1 cellular context compared by ENCODE assay signal in the genomic region with DNA sequence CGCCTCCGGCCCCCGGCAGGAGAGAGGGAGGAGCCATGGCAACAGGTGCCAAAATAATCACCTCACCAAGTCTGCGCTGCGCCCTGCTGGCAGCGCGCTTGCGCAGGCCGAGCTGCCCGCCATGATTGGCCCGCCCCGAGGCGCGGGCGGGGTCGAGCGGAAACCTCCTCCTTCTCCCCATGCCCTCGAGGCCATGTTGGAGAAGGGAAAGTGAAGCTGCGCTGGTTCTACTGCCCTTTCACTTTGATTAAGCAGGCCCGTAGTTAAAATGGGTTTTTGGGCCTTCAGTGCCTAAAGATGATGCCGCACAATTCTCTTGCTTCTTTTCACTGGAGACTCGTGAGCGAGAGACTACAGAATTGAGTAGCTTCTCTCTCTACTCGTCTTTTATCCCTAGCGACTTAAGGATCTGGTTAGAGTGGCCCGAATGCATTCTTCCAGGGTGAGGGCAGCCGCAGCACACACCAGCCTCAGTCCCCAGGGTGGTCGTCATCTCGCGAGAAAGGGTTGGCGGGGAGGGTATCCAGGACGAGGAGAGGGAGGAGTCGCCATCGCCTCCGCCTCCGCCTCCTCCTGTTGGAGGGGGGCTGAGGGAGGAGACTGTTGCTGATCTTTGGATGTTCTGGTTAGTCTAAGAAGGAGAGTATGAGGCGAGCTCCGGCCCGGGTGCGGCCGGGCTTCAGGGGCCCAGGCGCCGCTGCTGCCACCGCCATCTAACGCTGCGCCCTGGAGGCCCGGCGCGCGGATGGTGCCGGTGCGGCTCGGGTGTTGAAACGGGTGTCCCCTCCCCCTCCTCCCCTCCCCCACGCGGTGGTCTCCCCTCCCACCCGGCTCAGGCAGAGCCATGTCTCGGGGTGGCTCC.
TF ChIP-seq lines count a peak whose summit lies in the region.

A gene with protein sequence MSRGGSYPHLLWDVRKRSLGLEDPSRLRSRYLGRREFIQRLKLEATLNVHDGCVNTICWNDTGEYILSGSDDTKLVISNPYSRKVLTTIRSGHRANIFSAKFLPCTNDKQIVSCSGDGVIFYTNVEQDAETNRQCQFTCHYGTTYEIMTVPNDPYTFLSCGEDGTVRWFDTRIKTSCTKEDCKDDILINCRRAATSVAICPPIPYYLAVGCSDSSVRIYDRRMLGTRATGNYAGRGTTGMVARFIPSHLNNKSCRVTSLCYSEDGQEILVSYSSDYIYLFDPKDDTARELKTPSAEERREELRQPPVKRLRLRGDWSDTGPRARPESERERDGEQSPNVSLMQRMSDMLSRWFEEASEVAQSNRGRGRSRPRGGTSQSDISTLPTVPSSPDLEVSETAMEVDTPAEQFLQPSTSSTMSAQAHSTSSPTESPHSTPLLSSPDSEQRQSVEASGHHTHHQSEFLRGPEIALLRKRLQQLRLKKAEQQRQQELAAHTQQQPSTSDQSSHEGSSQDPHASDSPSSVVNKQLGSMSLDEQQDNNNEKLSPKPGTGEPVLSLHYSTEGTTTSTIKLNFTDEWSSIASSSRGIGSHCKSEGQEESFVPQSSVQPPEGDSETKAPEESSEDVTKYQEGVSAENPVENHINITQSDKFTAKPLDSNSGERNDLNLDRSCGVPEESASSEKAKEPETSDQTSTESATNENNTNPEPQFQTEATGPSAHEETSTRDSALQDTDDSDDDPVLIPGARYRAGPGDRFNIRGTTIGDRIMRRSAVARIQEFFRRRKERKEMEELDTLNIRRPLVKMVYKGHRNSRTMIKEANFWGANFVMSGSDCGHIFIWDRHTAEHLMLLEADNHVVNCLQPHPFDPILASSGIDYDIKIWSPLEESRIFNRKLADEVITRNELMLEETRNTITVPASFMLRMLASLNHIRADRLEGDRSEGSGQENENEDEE (plus strand): TSS at position 616 of the 862 bp plus-strand sequence. CDS start 229 bp downstream, at position 845.

TF ChIP-seq in HepG2, 621 proteins besides CTCF, POLR2A, EP300 and RAD21 (continued from another document and continues in another):
- TF ChIP-seq, protein P1, sequence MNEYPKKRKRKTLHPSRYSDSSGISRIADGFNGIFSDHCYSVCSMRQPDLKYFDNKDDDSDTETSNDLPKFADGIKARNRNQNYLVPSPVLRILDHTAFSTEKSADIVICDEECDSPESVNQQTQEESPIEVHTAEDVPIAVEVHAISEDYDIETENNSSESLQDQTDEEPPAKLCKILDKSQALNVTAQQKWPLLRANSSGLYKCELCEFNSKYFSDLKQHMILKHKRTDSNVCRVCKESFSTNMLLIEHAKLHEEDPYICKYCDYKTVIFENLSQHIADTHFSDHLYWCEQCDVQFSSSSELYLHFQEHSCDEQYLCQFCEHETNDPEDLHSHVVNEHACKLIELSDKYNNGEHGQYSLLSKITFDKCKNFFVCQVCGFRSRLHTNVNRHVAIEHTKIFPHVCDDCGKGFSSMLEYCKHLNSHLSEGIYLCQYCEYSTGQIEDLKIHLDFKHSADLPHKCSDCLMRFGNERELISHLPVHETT (CRISPR knock-in tag; conservative IDR thresholded peaks at IDR 0.05), result peak; percentile 83
- TF ChIP-seq MIXL1 (CRISPR knock-in tag; IDR thresholded peaks at IDR 0.05), result peak; percentile 67
- TF ChIP-seq, protein P2, sequence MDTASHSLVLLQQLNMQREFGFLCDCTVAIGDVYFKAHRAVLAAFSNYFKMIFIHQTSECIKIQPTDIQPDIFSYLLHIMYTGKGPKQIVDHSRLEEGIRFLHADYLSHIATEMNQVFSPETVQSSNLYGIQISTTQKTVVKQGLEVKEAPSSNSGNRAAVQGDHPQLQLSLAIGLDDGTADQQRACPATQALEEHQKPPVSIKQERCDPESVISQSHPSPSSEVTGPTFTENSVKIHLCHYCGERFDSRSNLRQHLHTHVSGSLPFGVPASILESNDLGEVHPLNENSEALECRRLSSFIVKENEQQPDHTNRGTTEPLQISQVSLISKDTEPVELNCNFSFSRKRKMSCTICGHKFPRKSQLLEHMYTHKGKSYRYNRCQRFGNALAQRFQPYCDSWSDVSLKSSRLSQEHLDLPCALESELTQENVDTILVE (CRISPR knock-in tag; IDR thresholded peaks at IDR 0.05), result peak; percentile 4; the same call in 1 of the 2 replicates
- TF ChIP-seq RFX1 (IDR thresholded peaks at IDR 0.05), result peak; percentile 98
- TF ChIP-seq MAFK (conservative IDR thresholded peaks at IDR 0.05 in 1 of 2, IDR thresholded peaks at IDR 0.05 in 1 of 2; ENCODE audit: low read length in 2 of 2), result no peak
- no peak; the same call in none of the 2 replicates for TF ChIP-seq RARA (CRISPR knock-in tag; IDR thresholded peaks at IDR 0.05)
- TF ChIP-seq, protein P3, sequence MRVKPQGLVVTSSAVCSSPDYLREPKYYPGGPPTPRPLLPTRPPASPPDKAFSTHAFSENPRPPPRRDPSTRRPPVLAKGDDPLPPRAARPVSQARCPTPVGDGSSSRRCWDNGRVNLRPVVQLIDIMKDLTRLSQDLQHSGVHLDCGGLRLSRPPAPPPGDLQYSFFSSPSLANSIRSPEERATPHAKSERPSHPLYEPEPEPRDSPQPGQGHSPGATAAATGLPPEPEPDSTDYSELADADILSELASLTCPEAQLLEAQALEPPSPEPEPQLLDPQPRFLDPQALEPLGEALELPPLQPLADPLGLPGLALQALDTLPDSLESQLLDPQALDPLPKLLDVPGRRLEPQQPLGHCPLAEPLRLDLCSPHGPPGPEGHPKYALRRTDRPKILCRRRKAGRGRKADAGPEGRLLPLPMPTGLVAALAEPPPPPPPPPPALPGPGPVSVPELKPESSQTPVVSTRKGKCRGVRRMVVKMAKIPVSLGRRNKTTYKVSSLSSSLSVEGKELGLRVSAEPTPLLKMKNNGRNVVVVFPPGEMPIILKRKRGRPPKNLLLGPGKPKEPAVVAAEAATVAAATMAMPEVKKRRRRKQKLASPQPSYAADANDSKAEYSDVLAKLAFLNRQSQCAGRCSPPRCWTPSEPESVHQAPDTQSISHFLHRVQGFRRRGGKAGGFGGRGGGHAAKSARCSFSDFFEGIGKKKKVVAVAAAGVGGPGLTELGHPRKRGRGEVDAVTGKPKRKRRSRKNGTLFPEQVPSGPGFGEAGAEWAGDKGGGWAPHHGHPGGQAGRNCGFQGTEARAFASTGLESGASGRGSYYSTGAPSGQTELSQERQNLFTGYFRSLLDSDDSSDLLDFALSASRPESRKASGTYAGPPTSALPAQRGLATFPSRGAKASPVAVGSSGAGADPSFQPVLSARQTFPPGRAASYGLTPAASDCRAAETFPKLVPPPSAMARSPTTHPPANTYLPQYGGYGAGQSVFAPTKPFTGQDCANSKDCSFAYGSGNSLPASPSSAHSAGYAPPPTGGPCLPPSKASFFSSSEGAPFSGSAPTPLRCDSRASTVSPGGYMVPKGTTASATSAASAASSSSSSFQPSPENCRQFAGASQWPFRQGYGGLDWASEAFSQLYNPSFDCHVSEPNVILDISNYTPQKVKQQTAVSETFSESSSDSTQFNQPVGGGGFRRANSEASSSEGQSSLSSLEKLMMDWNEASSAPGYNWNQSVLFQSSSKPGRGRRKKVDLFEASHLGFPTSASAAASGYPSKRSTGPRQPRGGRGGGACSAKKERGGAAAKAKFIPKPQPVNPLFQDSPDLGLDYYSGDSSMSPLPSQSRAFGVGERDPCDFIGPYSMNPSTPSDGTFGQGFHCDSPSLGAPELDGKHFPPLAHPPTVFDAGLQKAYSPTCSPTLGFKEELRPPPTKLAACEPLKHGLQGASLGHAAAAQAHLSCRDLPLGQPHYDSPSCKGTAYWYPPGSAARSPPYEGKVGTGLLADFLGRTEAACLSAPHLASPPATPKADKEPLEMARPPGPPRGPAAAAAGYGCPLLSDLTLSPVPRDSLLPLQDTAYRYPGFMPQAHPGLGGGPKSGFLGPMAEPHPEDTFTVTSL (CRISPR knock-in tag; IDR thresholded peaks at IDR 0.05; ENCODE audit: borderline replicate concordance), result peak; percentile 35
- TF ChIP-seq, protein P4, sequence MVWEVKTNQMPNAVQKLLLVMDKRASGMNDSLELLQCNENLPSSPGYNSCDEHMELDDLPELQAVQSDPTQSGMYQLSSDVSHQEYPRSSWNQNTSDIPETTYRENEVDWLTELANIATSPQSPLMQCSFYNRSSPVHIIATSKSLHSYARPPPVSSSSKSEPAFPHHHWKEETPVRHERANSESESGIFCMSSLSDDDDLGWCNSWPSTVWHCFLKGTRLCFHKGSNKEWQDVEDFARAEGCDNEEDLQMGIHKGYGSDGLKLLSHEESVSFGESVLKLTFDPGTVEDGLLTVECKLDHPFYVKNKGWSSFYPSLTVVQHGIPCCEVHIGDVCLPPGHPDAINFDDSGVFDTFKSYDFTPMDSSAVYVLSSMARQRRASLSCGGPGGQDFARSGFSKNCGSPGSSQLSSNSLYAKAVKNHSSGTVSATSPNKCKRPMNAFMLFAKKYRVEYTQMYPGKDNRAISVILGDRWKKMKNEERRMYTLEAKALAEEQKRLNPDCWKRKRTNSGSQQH (CRISPR knock-in tag; IDR thresholded peaks at IDR 0.05; ENCODE audit: low read depth), result peak; percentile 89
- TF ChIP-seq, protein P5, sequence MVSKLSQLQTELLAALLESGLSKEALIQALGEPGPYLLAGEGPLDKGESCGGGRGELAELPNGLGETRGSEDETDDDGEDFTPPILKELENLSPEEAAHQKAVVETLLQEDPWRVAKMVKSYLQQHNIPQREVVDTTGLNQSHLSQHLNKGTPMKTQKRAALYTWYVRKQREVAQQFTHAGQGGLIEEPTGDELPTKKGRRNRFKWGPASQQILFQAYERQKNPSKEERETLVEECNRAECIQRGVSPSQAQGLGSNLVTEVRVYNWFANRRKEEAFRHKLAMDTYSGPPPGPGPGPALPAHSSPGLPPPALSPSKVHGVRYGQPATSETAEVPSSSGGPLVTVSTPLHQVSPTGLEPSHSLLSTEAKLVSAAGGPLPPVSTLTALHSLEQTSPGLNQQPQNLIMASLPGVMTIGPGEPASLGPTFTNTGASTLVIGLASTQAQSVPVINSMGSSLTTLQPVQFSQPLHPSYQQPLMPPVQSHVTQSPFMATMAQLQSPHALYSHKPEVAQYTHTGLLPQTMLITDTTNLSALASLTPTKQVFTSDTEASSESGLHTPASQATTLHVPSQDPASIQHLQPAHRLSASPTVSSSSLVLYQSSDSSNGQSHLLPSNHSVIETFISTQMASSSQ (IDR thresholded peaks at IDR 0.05; ENCODE audit: low read depth), result peak; percentile 27; the same call in 1 of the 2 replicates
- TF ChIP-seq, protein P5 (CRISPR knock-in tag; IDR thresholded peaks at IDR 0.05; ENCODE audit: borderline replicate concordance), result peak; percentile 72; the same call in 1 of the 2 replicates
- TF ChIP-seq, protein P6, sequence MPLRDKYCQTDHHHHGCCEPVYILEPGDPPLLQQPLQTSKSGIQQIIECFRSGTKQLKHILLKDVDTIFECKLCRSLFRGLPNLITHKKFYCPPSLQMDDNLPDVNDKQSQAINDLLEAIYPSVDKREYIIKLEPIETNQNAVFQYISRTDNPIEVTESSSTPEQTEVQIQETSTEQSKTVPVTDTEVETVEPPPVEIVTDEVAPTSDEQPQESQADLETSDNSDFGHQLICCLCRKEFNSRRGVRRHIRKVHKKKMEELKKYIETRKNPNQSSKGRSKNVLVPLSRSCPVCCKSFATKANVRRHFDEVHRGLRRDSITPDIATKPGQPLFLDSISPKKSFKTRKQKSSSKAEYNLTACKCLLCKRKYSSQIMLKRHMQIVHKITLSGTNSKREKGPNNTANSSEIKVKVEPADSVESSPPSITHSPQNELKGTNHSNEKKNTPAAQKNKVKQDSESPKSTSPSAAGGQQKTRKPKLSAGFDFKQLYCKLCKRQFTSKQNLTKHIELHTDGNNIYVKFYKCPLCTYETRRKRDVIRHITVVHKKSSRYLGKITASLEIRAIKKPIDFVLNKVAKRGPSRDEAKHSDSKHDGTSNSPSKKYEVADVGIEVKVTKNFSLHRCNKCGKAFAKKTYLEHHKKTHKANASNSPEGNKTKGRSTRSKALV (CRISPR knock-in tag; IDR thresholded peaks at IDR 0.05), result no peak
- TF ChIP-seq RORA (CRISPR knock-in tag; IDR thresholded peaks at IDR 0.05), result no peak
- 0 out of 2 replicates have a peak, but pooled peaks have one; percentile 14 for TF ChIP-seq CCDC6 (CRISPR knock-in tag; IDR thresholded peaks at IDR 0.05)
- TF ChIP-seq THAP11 (CRISPR knock-in tag; IDR thresholded peaks at IDR 0.05), result peak; percentile 87
- peak; percentile 51; the same call in 1 of the 2 replicates for TF ChIP-seq ZNF543 (CRISPR knock-in tag; IDR thresholded peaks at IDR 0.05)
- TF ChIP-seq KDM4B (CRISPR knock-in tag; IDR thresholded peaks at IDR 0.05), result peak; percentile 60; the same call in 1 of the 2 replicates
- TF ChIP-seq SKI (IDR thresholded peaks at IDR 0.05; ENCODE audit: partially characterized antibody), result no peak
- TF ChIP-seq JUNB (CRISPR knock-in tag; IDR thresholded peaks at IDR 0.05; ENCODE audit: borderline replicate concordance), result no peak
- 0 out of 2 replicates have a peak, but pooled peaks have one; percentile 11 for TF ChIP-seq MED13 (CRISPR knock-in tag; IDR thresholded peaks at IDR 0.05)
- TF ChIP-seq, protein P7, sequence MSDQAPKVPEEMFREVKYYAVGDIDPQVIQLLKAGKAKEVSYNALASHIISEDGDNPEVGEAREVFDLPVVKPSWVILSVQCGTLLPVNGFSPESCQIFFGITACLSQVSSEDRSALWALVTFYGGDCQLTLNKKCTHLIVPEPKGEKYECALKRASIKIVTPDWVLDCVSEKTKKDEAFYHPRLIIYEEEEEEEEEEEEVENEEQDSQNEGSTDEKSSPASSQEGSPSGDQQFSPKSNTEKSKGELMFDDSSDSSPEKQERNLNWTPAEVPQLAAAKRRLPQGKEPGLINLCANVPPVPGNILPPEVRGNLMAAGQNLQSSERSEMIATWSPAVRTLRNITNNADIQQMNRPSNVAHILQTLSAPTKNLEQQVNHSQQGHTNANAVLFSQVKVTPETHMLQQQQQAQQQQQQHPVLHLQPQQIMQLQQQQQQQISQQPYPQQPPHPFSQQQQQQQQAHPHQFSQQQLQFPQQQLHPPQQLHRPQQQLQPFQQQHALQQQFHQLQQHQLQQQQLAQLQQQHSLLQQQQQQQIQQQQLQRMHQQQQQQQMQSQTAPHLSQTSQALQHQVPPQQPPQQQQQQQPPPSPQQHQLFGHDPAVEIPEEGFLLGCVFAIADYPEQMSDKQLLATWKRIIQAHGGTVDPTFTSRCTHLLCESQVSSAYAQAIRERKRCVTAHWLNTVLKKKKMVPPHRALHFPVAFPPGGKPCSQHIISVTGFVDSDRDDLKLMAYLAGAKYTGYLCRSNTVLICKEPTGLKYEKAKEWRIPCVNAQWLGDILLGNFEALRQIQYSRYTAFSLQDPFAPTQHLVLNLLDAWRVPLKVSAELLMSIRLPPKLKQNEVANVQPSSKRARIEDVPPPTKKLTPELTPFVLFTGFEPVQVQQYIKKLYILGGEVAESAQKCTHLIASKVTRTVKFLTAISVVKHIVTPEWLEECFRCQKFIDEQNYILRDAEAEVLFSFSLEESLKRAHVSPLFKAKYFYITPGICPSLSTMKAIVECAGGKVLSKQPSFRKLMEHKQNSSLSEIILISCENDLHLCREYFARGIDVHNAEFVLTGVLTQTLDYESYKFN (CRISPR knock-in tag; conservative IDR thresholded peaks at IDR 0.05), result peak; percentile 54
